Comparison of ENCODE assay signal across 22 cellular contexts in genomic region chr10:70360215-70360614, GRCh38.
"Had no signal": no experiment of that assay in that cellular context is flagged by ENCODE, and none has a peak within 500 bp of the region (broad histone marks: within the 10 kb centered on the region; RNA-seq: fewer than 3 reads in every experiment).

No MANE protein-coding gene starts in this region.

- H3K9me3 Mint-ChIP-seq: IgD-negative memory B cell had no signal

- H3K9ac ChIP-seq: SK-N-SH had no signal

- DNase-seq: KBM-7, MG63, NCI-H1092, NCI-H1105 treated with DMSO at 0.1 percent for 48 hours, NCI-H1417 treated with DMSO at 0.1 percent for 48 hours, NCI-H146, NCI-H1694 treated with DMSO at 0.1 percent for 48 hours, NCI-H1930, NCI-H2081, NCI-H2107, NCI-H226, NCI-H446, NCI-H510A, NCI-H524 treated with DMSO at 0.1 percent for 48 hours, NCI-H69, NCI-H774, SHP77, SK-N-SH had no signal

- H3K27me3 ChIP-seq: MG63 had no signal

- H3K9me3 ChIP-seq: MG63, SK-N-SH had no signal

- FAIRE-seq: HTR-8/SVneo had no signal

- H3K27ac ChIP-seq: HL-60, RWPE1 had no signal

- H3K36me3 ChIP-seq: MG63 had no signal

- H3K4me3 ChIP-seq: MG63 had no signal

- H3K27ac Mint-ChIP-seq: IgD-negative memory B cell had no signal

- H3K4me2 ChIP-seq: SK-N-SH had no signal
